ENCODE assay signal across 9 cellular contexts in the genomic region with DNA sequence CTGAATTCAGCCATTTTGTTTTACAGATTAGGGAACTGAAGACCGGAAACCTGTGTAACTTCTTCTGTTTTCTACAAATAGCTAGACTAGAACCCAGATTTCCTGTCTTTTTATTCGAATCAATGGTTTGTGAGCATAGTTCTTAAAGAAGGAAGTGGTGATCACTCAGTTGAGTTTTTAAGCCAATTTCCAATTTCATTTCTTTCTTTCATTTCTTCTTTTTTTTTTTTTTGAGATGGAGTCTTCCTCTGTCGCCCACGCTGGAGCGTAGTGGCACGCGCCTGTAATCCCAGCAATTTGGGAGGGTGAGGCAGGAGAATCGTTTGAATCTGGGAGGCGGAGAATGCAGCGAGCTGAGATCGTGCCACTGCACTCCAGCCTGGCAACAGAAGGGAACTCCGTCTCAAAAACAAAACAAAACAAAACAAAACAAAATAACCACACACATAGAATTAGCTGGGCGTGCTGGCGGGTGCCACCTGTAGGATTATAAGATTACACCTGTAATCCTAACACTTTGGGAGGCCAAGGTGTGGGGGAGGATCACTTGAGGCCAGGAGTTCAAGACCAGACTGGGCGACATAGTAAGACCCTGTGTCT. TPM values are rescaled to one million over a fixed set of nuclear protein-coding genes. Genes with fewer than 3 reads are reported as not detected.
DNase-seq lines count a peak whose midpoint lies in the region; ATAC-seq and TF ChIP-seq lines count a peak whose summit lies in the region.
"Had no signal": no experiment of that assay in that cellular context is flagged by ENCODE, and none has a peak within 500 bp of the region (broad histone marks: within the 10 kb centered on the region; RNA-seq: fewer than 3 reads in every experiment).

No MANE protein-coding gene starts in this region.

- no peak for ATAC-seq in GM19023 (IDR thresholded peaks at IDR 0.05; ENCODE audit: unreplicated experiment)

- WGBS in transverse colon (ENCODE audit: low coverage in 1 of 2), 2 donors: 53 to 58% methylated on average over 3 to 15 of the region's 15 CpGs

- TF ChIP-seq CTCF in transverse colon (IDR thresholded peaks at IDR 0.05): no peak

- H3K9me3 ChIP-seq in transverse colon: no peaks in the 10 kb centered on the region

- no peak for TF ChIP-seq POLR2A in transverse colon (IDR thresholded peaks at IDR 0.05)

- peaks cover 2% of the 10 kb centered on the region for H3K36me3 Mint-ChIP-seq in activated naive CD8-positive, alpha-beta T cell

- peak; percentile 51 for DNase-seq in stimulated activated CD4-positive, alpha-beta T cell treated with anti-CD3 and anti-CD28 coated beads, Interleukin-15, amount 100 ng/mL, for 24 hours
- DNase-seq in stimulated activated CD4-positive, alpha-beta T cell treated with anti-CD3 and anti-CD28 coated beads, Interleukin-12 subunit alpha, Interleukin-12 subunit beta, amount 100 ng/mL, for 4 hours: no peak
- DNase-seq in NOMO-1 (lab: John Stamatoyannopoulos, UW; ENCODE audit: unreplicated experiment in 2 of 2): peak; percentile 77 to 98
- no peak for DNase-seq in transverse colon
- DNase-seq in NCI-H345 (lab: John Stamatoyannopoulos, UW): no peak
- DNase-seq in DMS 273 treated with DMSO at 0.1 percent for 48 hours (lab: John Stamatoyannopoulos, UW): no peak

- H3K36me3 ChIP-seq in transverse colon: peaks cover 0 to 4% (median 0%) of the 10 kb centered on the region in 4 donors

- H3K27me3 Mint-ChIP-seq in activated naive CD8-positive, alpha-beta T cell: no peaks in the 10 kb centered on the region

- peaks cover 5 to 17% (median 9%) of the 10 kb centered on the region in 4 donors for H3K4me1 ChIP-seq in transverse colon

- H3K4me3 ChIP-seq in transverse colon: no peak overlapping the region

- H3K27ac Mint-ChIP-seq in activated naive CD8-positive, alpha-beta T cell: peak overlapping the region; percentile 96

- no peaks in the 10 kb centered on the region for H3K9me3 Mint-ChIP-seq in activated naive CD8-positive, alpha-beta T cell (ENCODE audit: low read depth)

- peak overlapping the region; percentile 55 to 80 (median 60) for H3K27ac ChIP-seq in transverse colon
- H3K27ac ChIP-seq: C4-2B had no signal

- H3K4me1 Mint-ChIP-seq in activated naive CD8-positive, alpha-beta T cell (ENCODE audit: low read depth): peaks cover 34% of the 10 kb centered on the region

- in situ Hi-C loops in transverse colon (cut with MboI; ENCODE audit: low pct_ligation_motif_present in 1 of 4, low pct_unique_long_range_greater_than_20kb in 1 of 4, low sequenced_read_pairs in 3 of 4): no loop called here

- H3K27me3 ChIP-seq in transverse colon: no peaks in the 10 kb centered on the region

- no peak for TF ChIP-seq EP300 in transverse colon (IDR thresholded peaks at IDR 0.05; ENCODE audit: low read depth)

- peak overlapping the region; percentile 87 for H3K4me3 Mint-ChIP-seq in activated naive CD8-positive, alpha-beta T cell

- intact Hi-C loops in transverse colon (cut with DNase I; ENCODE audit: low total_unique reads): no loop called here

RNA-seq across cellular contexts. Expression of gene MDM4, which starts 3.0 kb away (rescaled TPM):
- 100 to 1,000 TPM in 2 of 4 donors, 10 to 100 TPM in 2; 64.3 to 140 (median 109) TPM for total RNA-seq in transverse colon

RNA-seq across cellular contexts. Expression of gene PIK3C2B, which starts 18.6 kb away (rescaled TPM):
- 100 to 1,000 TPM in 2 of 4 donors, 10 to 100 TPM in 2; 61.9 to 181 (median 88.8) TPM for total RNA-seq in transverse colon

Comparison
In these comparisons a context has a peak if more than half of its experiments do, and no peak if none do; other contexts are left out.
1. DNase-seq: peak in stimulated activated CD4-positive, alpha-beta T cell treated with anti-CD3 and anti-CD28 coated beads, Interleukin-15, amount 100 ng/mL, for 24 hours (single experiment) and NOMO-1 (2 of 2); none in stimulated activated CD4-positive, alpha-beta T cell treated with anti-CD3 and anti-CD28 coated beads, Interleukin-12 subunit alpha, Interleukin-12 subunit beta, amount 100 ng/mL, for 4 hours (single experiment), transverse colon (single experiment), NCI-H345 (single experiment) and DMS 273 treated with DMSO at 0.1 percent for 48 hours (single experiment).